In genomic region chr3:76010252-76010651, GRCh38 we compare ENCODE assay signal across 24 cellular contexts.
"Had no signal": no experiment of that assay in that cellular context is flagged by ENCODE, and none has a peak within 500 bp of the region (broad histone marks: within the 10 kb centered on the region; RNA-seq: fewer than 3 reads in every experiment).

No MANE protein-coding gene starts in this region.

- DNase-seq: activated B cell treated with CpG ODN at 0.5 μM for 24 hours; activated CD4-positive, alpha-beta T cell treated with anti-CD3 and anti-CD28 coated beads, Interleukin-2, amount 50 U/mL, for 1 hour; activated CD8-positive, alpha-beta T cell treated with anti-CD3 and anti-CD28 coated beads for 36 hours; activated gamma-delta T cell treated with Interleukin-2 at 50 U/mL for 16 hours; activated naive CD4-positive, alpha-beta T cell treated with anti-CD3 and anti-CD28 coated beads, Interleukin-2, amount 50 U/mL, for 16 hours; activated T-cell treated with anti-CD3 and anti-CD28 coated beads, Interleukin-2, amount 50 U/mL, for 4 hours; amniotic stem cell; brain microvascular endothelial cell; dorsolateral prefrontal cortex; effector memory CD4-positive, alpha-beta T cell; gastrocnemius medialis; glutamatergic neuron; midbrain; naive thymus-derived CD4-positive, alpha-beta T cell; pancreas; stimulated activated CD4-positive, alpha-beta T cell treated with anti-CD3 and anti-CD28 coated beads, Interleukin-1b, Interleukin-23, amount 100 ng/mL, for 48 hours; stimulated activated CD4-positive, alpha-beta T cell treated with anti-CD3 and anti-CD28 coated beads, Interleukin-4, amount 100 ng/mL, for 4 hours; stimulated activated CD8-positive, alpha-beta memory T cell treated with anti-CD3 and anti-CD28 coated beads, Interleukin-4, amount 100 ng/mL, for 48 hours; stimulated activated naive CD8-positive, alpha-beta T cell treated with anti-CD3 and anti-CD28 coated beads, Interleukin-15, amount 100 ng/mL, for 72 hours; substantia nigra; thyroid gland; upper lobe of left lung had no signal

- ATAC-seq: activated CD8-positive, alpha-beta T cell treated with anti-CD3 and anti-CD28 coated beads for 36 hours; activated T-cell treated with anti-CD3 and anti-CD28 coated beads, Interleukin-2, amount 50 U/mL, for 4 hours; activated T-helper 17 cell treated with anti-CD3 and anti-CD28 coated beads, Interleukin-2, amount 50 U/mL, for 72 hours; gastrocnemius medialis; naive thymus-derived CD4-positive, alpha-beta T cell; pancreas; stimulated activated memory B cell treated with anti-CD40 and anti-IgM and Interleukin-4, amounts not matched to agents 10 μg/mL and 1 μg/mL and 100 μg/mL, for 72 hours; stimulated activated naive CD8-positive, alpha-beta T cell treated with anti-CD3 and anti-CD28 coated beads, Interleukin-15, amount 100 ng/mL, for 72 hours had no signal
